In genomic region chr19:58553799-58554493, GRCh38 we compare ENCODE assay signal across 1 cellular context.
TF ChIP-seq lines count a peak whose summit lies in the region.

No MANE protein-coding gene starts in this region.

TF ChIP-seq in H1, 55 proteins besides CTCF, POLR2A, EP300 and RAD21:
- TF ChIP-seq SIN3A (conservative IDR thresholded peaks at IDR 0.05 in 1 of 2, IDR thresholded peaks at IDR 0.05 in 1 of 2; ENCODE audit: low read depth in 1 of 2, low read length in 2 of 2) (no peak), EZH2 (IDR thresholded peaks at IDR 0.05; ENCODE audit: low read depth, low read length, severe bottlenecking) (no peak), CHD7 (IDR thresholded peaks at IDR 0.05; ENCODE audit: insufficient replicate concordance, low read length) (no peak), BACH1 (IDR thresholded peaks at IDR 0.05; ENCODE audit: low read length) (no peak), NRF1 (IDR thresholded peaks at IDR 0.05; ENCODE audit: low read depth, low read length) (no peak), CEBPB (IDR thresholded peaks at IDR 0.05; ENCODE audit: low read depth, low read length) (no peak), RNF2 (IDR thresholded peaks at IDR 0.05; ENCODE audit: borderline replicate concordance, low read depth, low read length, missing control alignments, poor library complexity, severe bottlenecking) (no peak), SAP30 (IDR thresholded peaks at IDR 0.05; ENCODE audit: insufficient read depth, insufficient replicate concordance, low read length) (no peak), RXRA (IDR thresholded peaks at IDR 0.05; ENCODE audit: insufficient read depth, low read depth, low read length) (no peak), TAF1 (IDR thresholded peaks at IDR 0.05; ENCODE audit: low read depth, low read length) (no peak), YY1 (IDR thresholded peaks at IDR 0.05; ENCODE audit: low read depth, low read length) (no peak), HDAC6 (IDR thresholded peaks at IDR 0.05; ENCODE audit: low read depth, low read length) (no peak), MAX (IDR thresholded peaks at IDR 0.05) (no peak), GABPA (IDR thresholded peaks at IDR 0.05; ENCODE audit: borderline replicate concordance, insufficient read depth, low read length) (no peak), TCF12 (IDR thresholded peaks at IDR 0.05; ENCODE audit: low read depth, low read length) (no peak), ATF3 (IDR thresholded peaks at IDR 0.05; ENCODE audit: insufficient read depth, low read depth, low read length) (no peak), POLR2AphosphoS5 (IDR thresholded peaks at IDR 0.05; ENCODE audit: low read depth, low read length) (no peak; the same call in 1 of the 2 replicates)
